In genomic region chrX:153800177-153800722, GRCh38 we compare ENCODE assay signal across 1 cellular context.
TF ChIP-seq lines count a peak whose summit lies in the region.

No MANE protein-coding gene starts in this region.

TF ChIP-seq in endothelial cell of umbilical vein, 7 proteins besides CTCF, POLR2A, EP300 and RAD21 (continued from another document):
- no peak for TF ChIP-seq GATA2 (IDR thresholded peaks at IDR 0.05; ENCODE audit: insufficient read depth, insufficient read length, low read depth, low read length)
